24 cellular contexts compared by ENCODE assay signal in the genomic region with DNA sequence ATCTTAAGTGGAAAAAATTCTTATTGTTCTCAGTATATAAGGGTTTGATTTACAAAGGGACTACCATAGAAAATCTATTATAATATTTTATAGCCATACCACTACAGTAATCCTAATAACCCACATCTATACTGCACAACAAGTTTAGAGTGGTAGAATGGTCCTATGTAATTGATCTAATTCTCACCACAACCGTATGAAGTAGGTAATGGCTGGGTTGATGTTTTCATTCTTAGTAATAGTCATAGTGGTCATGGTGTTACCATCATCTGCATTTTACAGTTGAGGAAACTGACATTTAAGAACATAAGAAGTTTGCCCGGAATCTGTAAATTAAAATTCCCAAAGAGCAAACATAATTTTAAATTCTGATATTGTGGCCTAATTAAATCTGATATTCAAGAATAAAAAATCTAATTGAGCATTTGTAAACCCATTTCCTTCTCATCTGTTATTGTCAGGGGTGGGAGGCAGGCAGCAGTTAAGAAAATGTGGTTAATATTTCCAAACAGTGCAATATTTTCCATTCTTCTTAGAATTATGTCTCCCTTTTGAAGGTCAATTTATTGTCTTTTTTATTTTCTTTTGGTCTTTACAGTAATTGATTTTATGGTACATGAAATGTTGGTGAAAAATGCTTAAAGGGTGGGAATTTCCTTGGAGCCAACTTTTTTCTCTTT.
A peak's percentile ranks its signal among the peaks of the same experiment; 100 is the strongest.
DNase-seq lines count a peak whose midpoint lies in the region; TF ChIP-seq lines count a peak whose summit lies in the region.
"Had no signal": no experiment of that assay in that cellular context is flagged by ENCODE, and none has a peak within 500 bp of the region (broad histone marks: within the 10 kb centered on the region; RNA-seq: fewer than 3 reads in every experiment).

No MANE protein-coding gene starts in this region.

- no peak overlapping the region for H2AFZ ChIP-seq in smooth muscle cell (ENCODE audit: low read depth)

- H3K4me3 ChIP-seq in tibial nerve (no peak overlapping the region), smooth muscle cell (no peak overlapping the region), A673 (ENCODE audit: low read depth, low read length, poor library complexity, severe bottlenecking) (no peak overlapping the region)
- H3K4me3 ChIP-seq: heart right ventricle, SJCRH30, tibial artery had no signal

- peaks cover 0 to 49% (median 4%) of the 10 kb centered on the region in 4 donors for H3K4me1 ChIP-seq in tibial nerve
- peaks cover 17% of the 10 kb centered on the region for H3K4me1 ChIP-seq in smooth muscle cell (ENCODE audit: low read depth)
- H3K4me1 ChIP-seq in A673 (ENCODE audit: insufficient read depth, low read length, poor library complexity, severe bottlenecking) = peaks cover 13% of the 10 kb centered on the region
- H3K4me1 ChIP-seq: foreskin keratinocyte, SJCRH30 had no signal

- no peaks in the 10 kb centered on the region for H3K27me3 ChIP-seq in tibial nerve
- H3K27me3 ChIP-seq in smooth muscle cell (ENCODE audit: low read depth) = no peaks in the 10 kb centered on the region
- no peaks in the 10 kb centered on the region for H3K27me3 ChIP-seq in A673 (replicated peaks; ENCODE audit: insufficient read depth, low read depth, low read length, poor library complexity)
- H3K27me3 ChIP-seq: foreskin keratinocyte, heart right ventricle, SJCRH30, tibial artery had no signal

- peaks cover 0 to 30% (median 0%) of the 10 kb centered on the region in 3 donors for H3K36me3 ChIP-seq in tibial nerve
- H3K36me3 ChIP-seq in smooth muscle cell (ENCODE audit: low read depth) = no peaks in the 10 kb centered on the region
- H3K36me3 ChIP-seq in A673 (ENCODE audit: insufficient read depth, low read length, poor library complexity, severe bottlenecking) = peaks cover 34% of the 10 kb centered on the region

- H3K36me3 Mint-ChIP-seq in activated CD4-positive, alpha-beta T cell treated with anti-CD3 and anti-CD28 coated beads, Interleukin-2, amount 10 ng/mL, durations not matched to agents 24 days and 14 days (ENCODE audit: low read depth) = peaks cover 26% of the 10 kb centered on the region
- H3K36me3 Mint-ChIP-seq in activated T-helper 1 cell treated with anti-CD3 and anti-CD28 coated beads, Interleukin-12 subunit alpha, Interleukin-12 subunit beta, Interleukin-2, Interleukin-4 antibody, amounts not matched to agents 30 ng/mL and 10 ng/mL and 1 ng/mL, durations not matched to agents 14 hours and 24 hours and 36 hours (ENCODE audit: low read depth) = peaks cover 16% of the 10 kb centered on the region
- peaks cover 37% of the 10 kb centered on the region for H3K36me3 Mint-ChIP-seq in osteocyte (ENCODE audit: unreplicated experiment)

- no peaks in the 10 kb centered on the region for H3K27me3 Mint-ChIP-seq in activated CD4-positive, alpha-beta T cell treated with anti-CD3 and anti-CD28 coated beads, Interleukin-2, amount 10 ng/mL, durations not matched to agents 24 days and 14 days
- no peaks in the 10 kb centered on the region for H3K27me3 Mint-ChIP-seq in activated T-helper 1 cell treated with anti-CD3 and anti-CD28 coated beads, Interleukin-12 subunit alpha, Interleukin-12 subunit beta, Interleukin-2, Interleukin-4 antibody, amounts not matched to agents 30 ng/mL and 10 ng/mL and 1 ng/mL, durations not matched to agents 14 hours and 24 hours and 36 hours (ENCODE audit: insufficient read depth)
- no peaks in the 10 kb centered on the region for H3K27me3 Mint-ChIP-seq in osteocyte (ENCODE audit: unreplicated experiment)
- H3K27me3 Mint-ChIP-seq: CD8-positive, alpha-beta memory T cell had no signal

- BruUV-seq in A673 (replicated peaks; lab: Mats Ljungman, UMichigan) = no TSS peak

- no peak for TF ChIP-seq CTCF in osteocyte (IDR thresholded peaks at IDR 0.05)
- TF ChIP-seq CTCF in tibial nerve (IDR thresholded peaks at IDR 0.05) = no peak
- TF ChIP-seq CTCF in smooth muscle cell (IDR thresholded peaks at IDR 0.05; ENCODE audit: borderline replicate concordance, insufficient read depth, poor library complexity, severe bottlenecking) = no peak
- TF ChIP-seq CTCF in A673 (conservative IDR thresholded peaks at IDR 0.05; ENCODE audit: low read depth, low read length) = no peak

- DNase-seq in activated CD4-positive, alpha-beta T cell treated with anti-CD3 and anti-CD28 coated beads, Interleukin-2, amount 10 ng/mL, durations not matched to agents 24 days and 14 days = no peak
- DNase-seq in activated CD4-positive, alpha-beta T cell treated with anti-CD3 and anti-CD28 coated beads, Interleukin-2, amount 50 U/mL, for 4 hours = no peak
- DNase-seq in activated T-helper 1 cell treated with anti-CD3 and anti-CD28 coated beads, Interleukin-12 subunit alpha, Interleukin-12 subunit beta, Interleukin-2, Interleukin-4 antibody, amounts not matched to agents 30 ng/mL and 10 ng/mL and 1 ng/mL, durations not matched to agents 14 hours and 24 hours and 36 hours (ENCODE audit: low spot score) = no peak
- DNase-seq in osteocyte (ENCODE audit: extremely low spot score, unreplicated experiment) (no peak), tibial nerve (ENCODE audit: low spot score in 2 of 2) (no peak), GM19238 (ENCODE audit: insufficient read length, low spot score) (no peak), smooth muscle cell (lab: John Stamatoyannopoulos, UW; ENCODE audit: unreplicated experiment) (no peak), A673 (ENCODE audit: low spot score) (no peak)
- DNase-seq: activated effector memory CD4-positive, alpha-beta T cell treated with Interleukin-2 at 50 U/mL for 16 hours; CD8-positive, alpha-beta memory T cell; effector memory CD4-positive, alpha-beta T cell; foreskin keratinocyte; GDM1; H7; heart right ventricle; mammary epithelial cell; NCI-H1105; NCI-H1930; NCI-H2227 treated with DMSO at 0.1 percent for 48 hours; NCI-H69; occipital lobe; SJCRH30; tibial artery had no signal

- H3K9me3 Mint-ChIP-seq in activated CD4-positive, alpha-beta T cell treated with anti-CD3 and anti-CD28 coated beads, Interleukin-2, amount 10 ng/mL, durations not matched to agents 24 days and 14 days = peaks cover 3% of the 10 kb centered on the region
- H3K9me3 Mint-ChIP-seq in activated T-helper 1 cell treated with anti-CD3 and anti-CD28 coated beads, Interleukin-12 subunit alpha, Interleukin-12 subunit beta, Interleukin-2, Interleukin-4 antibody, amounts not matched to agents 30 ng/mL and 10 ng/mL and 1 ng/mL, durations not matched to agents 14 hours and 24 hours and 36 hours = no peaks in the 10 kb centered on the region
- H3K9me3 Mint-ChIP-seq in osteocyte (ENCODE audit: unreplicated experiment) = no peaks in the 10 kb centered on the region
- H3K9me3 Mint-ChIP-seq: CD8-positive, alpha-beta memory T cell had no signal

- POLR2A ChIA-PET in A673 (lab: Charles Lee; ENCODE audit: low non-redundant PET) = no interaction called here

- H3K27ac Mint-ChIP-seq in activated CD4-positive, alpha-beta T cell treated with anti-CD3 and anti-CD28 coated beads, Interleukin-2, amount 10 ng/mL, durations not matched to agents 24 days and 14 days = peak overlapping the region; percentile 77
- peak overlapping the region; percentile 79 for H3K27ac Mint-ChIP-seq in activated T-helper 1 cell treated with anti-CD3 and anti-CD28 coated beads, Interleukin-12 subunit alpha, Interleukin-12 subunit beta, Interleukin-2, Interleukin-4 antibody, amounts not matched to agents 30 ng/mL and 10 ng/mL and 1 ng/mL, durations not matched to agents 14 hours and 24 hours and 36 hours
- peak overlapping the region; percentile 25 for H3K27ac Mint-ChIP-seq in osteocyte (ENCODE audit: unreplicated experiment)

- TF ChIP-seq POLR2A in tibial nerve (IDR thresholded peaks at IDR 0.05) = no peak

- H3K9me3 ChIP-seq in tibial nerve = no peaks in the 10 kb centered on the region
- no peaks in the 10 kb centered on the region for H3K9me3 ChIP-seq in smooth muscle cell (replicated peaks; ENCODE audit: low read depth)
- no peaks in the 10 kb centered on the region for H3K9me3 ChIP-seq in A673 (ENCODE audit: low read depth, low read length, poor library complexity, severe bottlenecking)
- H3K9me3 ChIP-seq: heart right ventricle, SJCRH30, tibial artery had no signal

- peak overlapping the region; percentile 27 for H3K4me3 Mint-ChIP-seq in activated CD4-positive, alpha-beta T cell treated with anti-CD3 and anti-CD28 coated beads, Interleukin-2, amount 10 ng/mL, durations not matched to agents 24 days and 14 days
- no peak overlapping the region for H3K4me3 Mint-ChIP-seq in activated T-helper 1 cell treated with anti-CD3 and anti-CD28 coated beads, Interleukin-12 subunit alpha, Interleukin-12 subunit beta, Interleukin-2, Interleukin-4 antibody, amounts not matched to agents 30 ng/mL and 10 ng/mL and 1 ng/mL, durations not matched to agents 14 hours and 24 hours and 36 hours
- H3K4me3 Mint-ChIP-seq in osteocyte (ENCODE audit: unreplicated experiment) = no peak overlapping the region

- H3K4me1 Mint-ChIP-seq in activated CD4-positive, alpha-beta T cell treated with anti-CD3 and anti-CD28 coated beads, Interleukin-2, amount 10 ng/mL, durations not matched to agents 24 days and 14 days = peaks cover 27% of the 10 kb centered on the region
- H3K4me1 Mint-ChIP-seq in activated T-helper 1 cell treated with anti-CD3 and anti-CD28 coated beads, Interleukin-12 subunit alpha, Interleukin-12 subunit beta, Interleukin-2, Interleukin-4 antibody, amounts not matched to agents 30 ng/mL and 10 ng/mL and 1 ng/mL, durations not matched to agents 14 hours and 24 hours and 36 hours (ENCODE audit: low read depth) = peaks cover 41% of the 10 kb centered on the region
- H3K4me1 Mint-ChIP-seq in osteocyte (ENCODE audit: unreplicated experiment) = peaks cover 11% of the 10 kb centered on the region

- H3K9ac ChIP-seq in smooth muscle cell (ENCODE audit: low read depth) = no peak overlapping the region

- CTCF ChIA-PET in A673 (lab: Charles Lee) = no interaction called here

- no peaks in the 10 kb centered on the region for H4K20me1 ChIP-seq in smooth muscle cell (ENCODE audit: low read depth)

- 91 to 97% methylated on average over 2 of the region's 2 CpGs for WGBS in tibial nerve, 2 donors
- 98% methylated on average over 2 of the region's 2 CpGs for WGBS in smooth muscle cell (ENCODE audit: low lambda C conversion rate)

- TF ChIP-seq EP300 in tibial nerve (IDR thresholded peaks at IDR 0.05) = no peak

- H3K4me2 ChIP-seq in smooth muscle cell = no peak overlapping the region

- peak overlapping the region; percentile 32 to 90 (median 74) for H3K27ac ChIP-seq in tibial nerve
- no peak overlapping the region for H3K27ac ChIP-seq in smooth muscle cell (ENCODE audit: low read depth)
- H3K27ac ChIP-seq in A673 (ENCODE audit: low read depth, low read length, poor library complexity, severe bottlenecking) = no peak overlapping the region
- H3K27ac ChIP-seq: foreskin keratinocyte, HL-60, SJCRH30 had no signal

- no peaks in the 10 kb centered on the region for H3K79me2 ChIP-seq in smooth muscle cell (ENCODE audit: low read depth)

- intact Hi-C loops in activated CD4-positive, alpha-beta T cell treated with anti-CD3 and anti-CD28 coated beads, Interleukin-2, amount 10 ng/mL, durations not matched to agents 24 days and 14 days (cut with micrococcal nuclease) = loop anchor here (1.0 to 5.0 kb wide), 2 partner anchors 8 to 286 kb away; partner anchors contain the start of gene INTS6
- intact Hi-C loops in activated T-helper 1 cell treated with anti-CD3 and anti-CD28 coated beads, Interleukin-12 subunit alpha, Interleukin-12 subunit beta, Interleukin-2, Interleukin-4 antibody, amounts not matched to agents 30 ng/mL and 10 ng/mL and 1 ng/mL, durations not matched to agents 14 hours and 24 hours and 36 hours (cut with micrococcal nuclease) = loop anchor here (1.0 to 2.0 kb wide), 2 partner anchors 26 to 64 kb away; no protein-coding TSS in a partner anchor
- intact Hi-C loops in A673 (cut with micrococcal nuclease; ENCODE audit: unreplicated experiment) = no loop called here

- peaks cover 14% of the 10 kb centered on the region for H3F3A ChIP-seq in smooth muscle cell (ENCODE audit: low read depth)

Comparison
In these comparisons a context has a peak if more than half of its experiments do, and no peak if none do; other contexts are left out.
1. H3K27ac Mint-ChIP-seq: peak in every context shown above with its lines; median percentile 79 in activated T-helper 1 cell treated with anti-CD3 and anti-CD28 coated beads, Interleukin-12 subunit alpha, Interleukin-12 subunit beta, Interleukin-2, Interleukin-4 antibody, amounts not matched to agents 30 ng/mL and 10 ng/mL and 1 ng/mL, durations not matched to agents 14 hours and 24 hours and 36 hours; 77 in activated CD4-positive, alpha-beta T cell treated with anti-CD3 and anti-CD28 coated beads, Interleukin-2, amount 10 ng/mL, durations not matched to agents 24 days and 14 days; 25 in osteocyte.
2. H3K27ac ChIP-seq: peak in tibial nerve (4 of 4); none in smooth muscle cell (single experiment) and A673 (single experiment).